ENCODE assay signal across 8 cellular contexts in the genomic region with DNA sequence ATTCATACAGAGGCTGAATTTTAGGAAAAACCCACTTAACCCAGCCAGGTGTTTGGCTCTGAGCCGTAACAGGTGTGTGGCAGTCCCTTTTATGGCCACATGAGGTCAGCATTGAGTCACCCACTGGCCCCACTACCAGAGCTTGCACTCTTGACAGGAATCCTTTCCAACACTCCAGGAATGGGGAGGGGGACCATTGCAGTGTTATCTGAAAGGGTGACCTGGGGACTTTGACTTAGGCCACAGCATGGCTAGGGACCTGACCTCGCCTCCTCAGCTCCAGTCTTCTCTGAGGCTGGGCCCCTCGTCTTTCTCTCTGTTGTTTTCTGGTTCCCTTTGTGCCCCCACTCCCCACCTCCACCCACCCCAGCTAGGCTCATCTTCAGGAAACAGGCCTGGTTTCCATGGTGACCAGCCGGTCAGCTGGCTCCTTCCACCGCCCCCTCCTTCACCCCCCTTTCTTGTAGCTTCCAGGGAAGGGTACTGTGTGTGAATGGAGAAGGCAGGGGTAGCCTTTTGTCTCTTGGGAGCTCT. TPM values are rescaled to one million over a fixed set of nuclear protein-coding genes. Genes with fewer than 3 reads are reported as not detected.
DNase-seq lines count a peak whose midpoint lies in the region; ATAC-seq and TF ChIP-seq lines count a peak whose summit lies in the region.

No MANE protein-coding gene starts in this region.

- H3K27ac Mint-ChIP-seq in naive thymus-derived CD4-positive, alpha-beta T cell, result peak overlapping the region in 4 of 9 donors; percentile 55 to 81 (median 72)

- CTCF ChIA-PET in naive thymus-derived CD4-positive, alpha-beta T cell (lab: Charles Lee), result interaction anchor here (0.8 to 5.2 kb wide), 11 partner anchors 9 to 89 kb away, joined by 3 to 50 read pairs (median 5); partner anchors contain the start of genes AARS2 and SLC35B2

- H3K27me3 Mint-ChIP-seq in naive thymus-derived CD4-positive, alpha-beta T cell, result peaks cover 29 to 43% (median 37%) of the 10 kb centered on the region in 5 donors

- H3K9me3 Mint-ChIP-seq in naive thymus-derived CD4-positive, alpha-beta T cell, result no peaks in the 10 kb centered on the region

- H3K36me3 Mint-ChIP-seq in naive thymus-derived CD4-positive, alpha-beta T cell, result peaks cover 0 to 11% (median 0%) of the 10 kb centered on the region in 5 donors

- peaks cover 10 to 54% (median 42%) of the 10 kb centered on the region in 7 donors for H3K27me3 ChIP-seq in heart right ventricle
- H3K27me3 ChIP-seq in naive thymus-derived CD4-positive, alpha-beta T cell (ENCODE audit: control insufficient read depth in 2 of 2, insufficient read depth in 2 of 2, low read length in 2 of 2), result peaks cover 0 to 20% of the 10 kb centered on the region in 2 donors

- peak in 1 of 8 donors; percentile 10 for ATAC-seq in heart right ventricle
- no peak for ATAC-seq in Right ventricle myocardium inferior
- no peak for ATAC-seq in naive thymus-derived CD4-positive, alpha-beta T cell
- no peak for ATAC-seq in omental fat pad (ENCODE audit: low FRiP score)
- no peak for ATAC-seq in HG03095 (IDR thresholded peaks at IDR 0.05; ENCODE audit: unreplicated experiment)

- peak; percentile 82 to 97 (median 91) for TF ChIP-seq CTCF in heart right ventricle (IDR thresholded peaks at IDR 0.05)
- peak in 1 of 3 donors; percentile 78 for TF ChIP-seq CTCF in omental fat pad (IDR thresholded peaks at IDR 0.05)

- peaks cover 10 to 25% (median 18%) of the 10 kb centered on the region in 9 donors for H3K4me1 ChIP-seq in heart right ventricle
- H3K4me1 ChIP-seq in naive thymus-derived CD4-positive, alpha-beta T cell (ENCODE audit: control insufficient read depth in 2 of 2, insufficient read depth in 2 of 2, low read length in 2 of 2), result peaks cover 19% of the 10 kb centered on the region in 2 donors

- DNase-seq in heart right ventricle (no peak), Right ventricle myocardium inferior (ENCODE audit: missing footprints) (no peak), NCI-H1930 (lab: John Stamatoyannopoulos, UW) (peak; percentile 49 to 63), omental fat pad (ENCODE audit: low spot score) (no peak)
- DNase-seq in activated CD4-positive, alpha-beta T cell treated with anti-CD3 and anti-CD28 coated beads for 1 hour, result peak; percentile 46
- DNase-seq in effector CD8-positive, alpha-beta T cell (lab: John Stamatoyannopoulos, UW), result peak; percentile 35
- DNase-seq in naive thymus-derived CD4-positive, alpha-beta T cell, result peak in 8 of 9 donors; percentile 42 to 68 (median 63)

- H3K4me3 ChIP-seq in heart right ventricle, result no peak overlapping the region
- no peak overlapping the region for H3K4me3 ChIP-seq in naive thymus-derived CD4-positive, alpha-beta T cell (ENCODE audit: low read length)

- WGBS in heart right ventricle, 2 donors, result 23 to 25% methylated on average over 5 of the region's 5 CpGs

- POLR2A ChIA-PET in naive thymus-derived CD4-positive, alpha-beta T cell (lab: Charles Lee), result interaction anchor here (0.7 to 1.6 kb wide), 6 partner anchors 11 to 170 kb away, joined by 3 to 8 read pairs (median 4); partner anchors contain the start of genes HSP90AB1 and SLC35B2

- H3K4me1 Mint-ChIP-seq in naive thymus-derived CD4-positive, alpha-beta T cell, result peaks cover 16 to 43% (median 31%) of the 10 kb centered on the region in 7 donors

- H3K4me3 Mint-ChIP-seq in naive thymus-derived CD4-positive, alpha-beta T cell, result peak overlapping the region in 2 of 10 donors; percentile 25 to 73

- intact Hi-C loops in heart right ventricle (cut with DNase I) (loop anchor here (2.0 to 10.0 kb wide), 6 partner anchors 34 to 171 kb away; partner anchors contain the start of gene AARS2 (in 1 of the 10)), Right ventricle myocardium inferior (cut with DNase I) (loop anchor here (1.0 to 10.0 kb wide), 2 partner anchors 70 to 187 kb away; no protein-coding TSS in a partner anchor)
- intact Hi-C loops in naive thymus-derived CD4-positive, alpha-beta T cell (cut with micrococcal nuclease), result loop anchor here (1.0 to 2.0 kb wide), 5 partner anchors 36 to 189 kb away; partner anchors contain the start of gene AARS2 (in 1 of the 2)

- no peak overlapping the region for H3K27ac ChIP-seq in heart right ventricle
- H3K27ac ChIP-seq in naive thymus-derived CD4-positive, alpha-beta T cell (ENCODE audit: low read depth, low read length), result no peak overlapping the region

- no peaks in the 10 kb centered on the region for H3K9me3 ChIP-seq in heart right ventricle
- no peaks in the 10 kb centered on the region for H3K9me3 ChIP-seq in naive thymus-derived CD4-positive, alpha-beta T cell (ENCODE audit: control insufficient read depth in 2 of 3, low read length in 3 of 3)

- no peaks in the 10 kb centered on the region for H3K36me3 ChIP-seq in heart right ventricle
- H3K36me3 ChIP-seq in naive thymus-derived CD4-positive, alpha-beta T cell (ENCODE audit: control insufficient read depth in 2 of 3, insufficient read depth in 3 of 3, low read length in 3 of 3), result peaks cover 0 to 4% (median 0%) of the 10 kb centered on the region in 3 experiments

RNA-seq across cellular contexts. Expression of gene TMEM151B, which starts 2.1 kb away (rescaled TPM):
- total RNA-seq in heart right ventricle (1 to 10 TPM in 1 of 10 donors, under 1 TPM in 5, not detected in 4; 0.09 to 2.2 (median 0.43) TPM), Right ventricle myocardium inferior (not detected), omental fat pad (under 1 TPM in 1 of 4 donors, not detected in 3; 0.19 TPM)
- 1 to 10 TPM in 1 of 2 donors, under 1 TPM in 1; 0.14 to 1.2 TPM for polyA plus RNA-seq in heart right ventricle
- total RNA-seq in naive thymus-derived CD4-positive, alpha-beta T cell, result not detected
- polyA plus RNA-seq in naive thymus-derived CD4-positive, alpha-beta T cell, result under 1 TPM in 1 of 2 donors, not detected in 1; 0.22 TPM

RNA-seq across cellular contexts. Expression of gene NFKBIE, which starts 2.8 kb away (rescaled TPM):
- total RNA-seq in heart right ventricle, result 1 to 10 TPM; 1.5 to 8.7 (median 3.4) TPM
- 1 to 10 TPM; 5.7 to 5.9 TPM for polyA plus RNA-seq in heart right ventricle
- total RNA-seq in Right ventricle myocardium inferior, result 2.4 TPM
- 10 to 100 TPM in 4 of 5 experiments, 1 to 10 TPM in 1; 8.3 to 53.4 (median 29.4) TPM for total RNA-seq in naive thymus-derived CD4-positive, alpha-beta T cell
- polyA plus RNA-seq in naive thymus-derived CD4-positive, alpha-beta T cell, result 1 to 10 TPM; 2.3 to 4.9 TPM
- total RNA-seq in omental fat pad, result 10 to 100 TPM; 13.1 to 25.5 (median 15.3) TPM

RNA-seq across cellular contexts. Expression of gene SLC35B2, which starts 10.8 kb away (rescaled TPM):
- 10 to 100 TPM; 19.4 to 29.8 (median 23.7) TPM for total RNA-seq in heart right ventricle
- 10 to 100 TPM in 1 of 2 donors, 1 to 10 TPM in 1; 9.1 to 27.2 TPM for polyA plus RNA-seq in heart right ventricle
- 21.3 TPM for total RNA-seq in Right ventricle myocardium inferior
- total RNA-seq in naive thymus-derived CD4-positive, alpha-beta T cell, result 10 to 100 TPM in 4 of 5 experiments, 1 to 10 TPM in 1; 10.0 to 32.1 (median 17.6) TPM
- 10 to 100 TPM; 24.5 to 41.7 TPM for polyA plus RNA-seq in naive thymus-derived CD4-positive, alpha-beta T cell
- 10 to 100 TPM; 25.3 to 31.9 (median 30.4) TPM for total RNA-seq in omental fat pad

RNA-seq across cellular contexts. Expression of gene HSP90AB1, which starts 21.3 kb away (rescaled TPM):
- 1,000 to 10,000 TPM in 4 of 10 donors, 100 to 1,000 TPM in 6; 675 to 1,053 (median 920) TPM for total RNA-seq in heart right ventricle
- polyA plus RNA-seq in heart right ventricle, result 100 to 1,000 TPM; 235 to 764 TPM
- total RNA-seq in Right ventricle myocardium inferior, result 867 TPM
- 100 to 1,000 TPM; 345 to 750 (median 366) TPM for total RNA-seq in naive thymus-derived CD4-positive, alpha-beta T cell
- 100 to 1,000 TPM; 422 to 558 TPM for polyA plus RNA-seq in naive thymus-derived CD4-positive, alpha-beta T cell
- total RNA-seq in omental fat pad, result 1,000 to 10,000 TPM in 1 of 4 donors, 100 to 1,000 TPM in 3; 553 to 1,198 (median 846) TPM

RNA-seq across cellular contexts. Expression of gene SLC29A1, which starts 44.8 kb away (rescaled TPM):
- total RNA-seq in heart right ventricle (100 to 1,000 TPM; 104 to 198 (median 146) TPM), Right ventricle myocardium inferior (170 TPM), omental fat pad (100 to 1,000 TPM in 1 of 4 donors, 10 to 100 TPM in 3; 61.7 to 317 (median 87.0) TPM)
- polyA plus RNA-seq in heart right ventricle, result 10 to 100 TPM; 46.3 to 90.9 TPM
- total RNA-seq in naive thymus-derived CD4-positive, alpha-beta T cell, result 10 to 100 TPM in 1 of 5 experiments, 1 to 10 TPM in 2, under 1 TPM in 2; 0.84 to 41.1 (median 1.8) TPM
- 1 to 10 TPM in 1 of 2 donors, under 1 TPM in 1; 0.95 to 2.0 TPM for polyA plus RNA-seq in naive thymus-derived CD4-positive, alpha-beta T cell

Comparison
In these comparisons a context has a peak if more than half of its experiments do, and no peak if none do; other contexts are left out.
1. DNase-seq: peak in NCI-H1930 (2 of 2), activated CD4-positive, alpha-beta T cell treated with anti-CD3 and anti-CD28 coated beads for 1 hour (single experiment), effector CD8-positive, alpha-beta T cell (single experiment) and naive thymus-derived CD4-positive, alpha-beta T cell (8 of 9); none in heart right ventricle (0 of 2), Right ventricle myocardium inferior (single experiment) and omental fat pad (single experiment).